ENCODE assay signal across 30 cellular contexts in genomic region chr20:2195614-2196013, GRCh38.
"Had no signal": no experiment of that assay in that cellular context is flagged by ENCODE, and none has a peak within 500 bp of the region (broad histone marks: within the 10 kb centered on the region; RNA-seq: fewer than 3 reads in every experiment).

No MANE protein-coding gene starts in this region.

- H3K27me3 ChIP-seq: colonic mucosa, ovary, vagina had no signal

- DNase-seq: activated CD4-positive, alpha-beta T cell treated with anti-CD3 and anti-CD28 coated beads for 48 hours; activated CD4-positive, alpha-beta T cell treated with anti-CD3 and anti-CD28 coated beads, Interleukin-2, amount 50 U/mL, for 48 hours; activated CD8-positive, alpha-beta memory T cell treated with anti-CD3 and anti-CD28 coated beads for 24 hours; activated effector memory CD4-positive, alpha-beta T cell treated with Interleukin-2 at 50 U/mL for 16 hours; activated naive CD4-positive, alpha-beta T cell treated with Interleukin-2 at 50 U/mL for 16 hours; anterior cingulate cortex; colonic mucosa; effector CD8-positive, alpha-beta T cell; erythroblast; kidney; left colon; mammary epithelial cell; naive B cell; nephron progenitor cell; ovary; retina; sigmoid colon; stimulated activated CD4-positive, alpha-beta T cell treated with anti-CD3 and anti-CD28 coated beads, Interleukin-1b, Interleukin-23, amount 100 ng/mL, for 48 hours; stimulated activated naive CD4-positive, alpha-beta T cell; trophoblast cell had no signal

- H3K36me3 Mint-ChIP-seq: activated naive CD8-positive, alpha-beta T cell; naive B cell had no signal

- H3K9me3 Mint-ChIP-seq: central memory CD8-positive, alpha-beta T cell; naive B cell; nephron progenitor cell had no signal

- FAIRE-seq: bronchial epithelial cell, kidney had no signal

- H3K79me2 ChIP-seq: hepatocyte had no signal

- H3K4me3 Mint-ChIP-seq: activated naive CD8-positive, alpha-beta T cell; central memory CD8-positive, alpha-beta T cell; naive B cell; nephron progenitor cell had no signal

- H3K9me3 ChIP-seq: colonic mucosa, gastroesophageal sphincter, ovary, sigmoid colon, thoracic aorta, vagina had no signal

- H3K27ac ChIP-seq: colonic mucosa, gastroesophageal sphincter, hepatocyte, ovary, sigmoid colon, thoracic aorta, vagina had no signal

- ATAC-seq: activated CD4-positive, CD25-positive, alpha-beta regulatory T cell treated with anti-CD3 and anti-CD28 coated beads, Interleukin-2, amount 50 U/mL, for 24 hours; gastroesophageal sphincter; left colon had no signal

- H3K27ac Mint-ChIP-seq: activated naive CD8-positive, alpha-beta T cell; naive B cell; nephron progenitor cell; progenitor cell of endocrine pancreas had no signal

- H2AFZ ChIP-seq: hepatocyte had no signal

- H3K36me3 ChIP-seq: colonic mucosa, gastroesophageal sphincter, ovary, sigmoid colon, thoracic aorta, vagina had no signal

- H3K4me1 Mint-ChIP-seq: central memory CD8-positive, alpha-beta T cell; naive B cell; nephron progenitor cell had no signal

- H3K4me1 ChIP-seq: colonic mucosa, gastroesophageal sphincter, sigmoid colon, vagina had no signal

- H3K4me3 ChIP-seq: colonic mucosa, gastroesophageal sphincter, hepatocyte, ovary, sigmoid colon, smooth muscle cell, thoracic aorta, vagina had no signal

- H3K4me2 ChIP-seq: hepatocyte, smooth muscle cell had no signal
